ENCODE assay signal across 12 cellular contexts in genomic region chr16:73062640-73063283, GRCh38. TPM values are rescaled to one million over a fixed set of nuclear protein-coding genes. Genes with fewer than 3 reads are reported as not detected.
DNase-seq lines count a peak whose midpoint lies in the region; ATAC-seq, FAIRE-seq and TF ChIP-seq lines count a peak whose summit lies in the region.
"Had no signal": no experiment of that assay in that cellular context is flagged by ENCODE, and none has a peak within 500 bp of the region (broad histone marks: within the 10 kb centered on the region; RNA-seq: fewer than 3 reads in every experiment).

No MANE protein-coding gene starts in this region.

- no TSS peak for BruUV-seq in HepG2 (replicated peaks; lab: Mats Ljungman, UMichigan)

- H3K4me3 ChIP-seq in HepG2 (replicated peaks in 1 of 3; ENCODE audit: insufficient read depth in 1 of 3, low read depth in 2 of 3, low read length in 3 of 3) (no peak overlapping the region), right lobe of liver (no peak overlapping the region), epithelial cell of proximal tubule (ENCODE audit: low read depth, low read length) (peak overlapping the region; percentile 39)
- no peak overlapping the region for H3K4me3 ChIP-seq in CD4-positive, alpha-beta memory T cell (ENCODE audit: low read length in 2 of 2)

- ATAC-seq in HepG2 (no peak), right lobe of liver (no peak)

- no peak for TF ChIP-seq POLR2A in HepG2 (IDR thresholded peaks at IDR 0.05; ENCODE audit: insufficient read depth in 1 of 2, low read depth in 2 of 2, low read length in 2 of 2)
- no peak for TF ChIP-seq POLR2A in right lobe of liver (IDR thresholded peaks at IDR 0.05)

- H3K4me1 Mint-ChIP-seq in neural crest cell: peaks cover 71% of the 10 kb centered on the region
- peaks cover 8 to 14% (median 11%) of the 10 kb centered on the region in 4 donors for H3K4me1 Mint-ChIP-seq in CD4-positive, alpha-beta memory T cell

- intact Hi-C loops in HepG2 (cut with micrococcal nuclease; ENCODE audit: unreplicated experiment): loop anchor here (5.0 kb wide), 1 partner anchor 100 kb away; no protein-coding TSS in a partner anchor
- intact Hi-C loops in right lobe of liver (cut with DNase I): no loop called here
- intact Hi-C loops in CD4-positive, alpha-beta memory T cell (cut with micrococcal nuclease): no loop called here

- H3K4me1 ChIP-seq in HepG2 (ENCODE audit: insufficient read depth, low read length) (peaks cover 57% of the 10 kb centered on the region), right lobe of liver (peaks cover 0 to 42% (median 21%) of the 10 kb centered on the region in 4 donors)
- no peaks in the 10 kb centered on the region for H3K4me1 ChIP-seq in CD4-positive, alpha-beta memory T cell (ENCODE audit: insufficient read depth, low read length)

- H2AFZ ChIP-seq in HepG2 (ENCODE audit: low read length): no peak overlapping the region

- H3K27ac Mint-ChIP-seq in neural crest cell (ENCODE audit: unreplicated experiment): no peak overlapping the region
- H3K27ac Mint-ChIP-seq in CD4-positive, alpha-beta memory T cell: no peak overlapping the region
- H3K27ac Mint-ChIP-seq: immature natural killer cell had no signal

- 87% methylated on average over 38 of the region's 38 CpGs for WGBS in HepG2 (ENCODE audit: low lambda C conversion rate)
- 38% methylated on average over 19 of the region's 38 CpGs for WGBS in right lobe of liver (ENCODE audit: insufficient coverage, low coverage, low lambda C conversion rate, missing lambda C conversion rate)

- no peaks in the 10 kb centered on the region for H3K9me3 Mint-ChIP-seq in neural crest cell
- H3K9me3 Mint-ChIP-seq in CD4-positive, alpha-beta memory T cell: no peaks in the 10 kb centered on the region
- H3K9me3 Mint-ChIP-seq: immature natural killer cell had no signal

- H3K4me3 Mint-ChIP-seq in neural crest cell: peak overlapping the region; percentile 81
- no peak overlapping the region for H3K4me3 Mint-ChIP-seq in CD4-positive, alpha-beta memory T cell

- no peak for DNase-seq in HepG2 (ENCODE audit: low spot score)
- DNase-seq in right lobe of liver: no peak
- DNase-seq in epithelial cell of proximal tubule (ENCODE audit: low read depth): no peak
- peak; percentile 47 for DNase-seq in neural crest cell (ENCODE audit: low read depth, low spot score)
- DNase-seq in SW480 (ENCODE audit: low spot score): no peak
- no peak for DNase-seq in CD4-positive, alpha-beta memory T cell
- DNase-seq in midbrain (lab: John Stamatoyannopoulos, UW): no peak
- no peak for DNase-seq in activated gamma-delta T cell (lab: John Stamatoyannopoulos, UW)
- DNase-seq: activated CD4-positive, CD25-positive, alpha-beta regulatory T cell; immature natural killer cell; NCI-H1436; RPMI8226 had no signal

- peaks cover 56% of the 10 kb centered on the region for H3K27me3 Mint-ChIP-seq in neural crest cell (ENCODE audit: low read depth)
- H3K27me3 Mint-ChIP-seq in CD4-positive, alpha-beta memory T cell: peaks cover 43 to 47% of the 10 kb centered on the region in 2 donors

- POLR2A ChIA-PET in HepG2 (lab: Yijun Ruan, JAX): interaction anchor here (2.3 kb wide), 1 partner anchor 8 kb away, joined by 16 read pairs; no protein-coding TSS in a partner anchor
- POLR2A ChIA-PET in CD4-positive, alpha-beta memory T cell (lab: Charles Lee; ENCODE audit: partially characterized antibody): no interaction called here

- H3K9me3 ChIP-seq in HepG2 (ENCODE audit: low read length) (no peaks in the 10 kb centered on the region), right lobe of liver (no peaks in the 10 kb centered on the region)
- no peaks in the 10 kb centered on the region for H3K9me3 ChIP-seq in CD4-positive, alpha-beta memory T cell (ENCODE audit: control insufficient read depth in 1 of 2, low read length in 2 of 2)

- H3K4me2 ChIP-seq in HepG2 (ENCODE audit: low read depth, low read length): no peak overlapping the region

- no peaks in the 10 kb centered on the region for H3K79me2 ChIP-seq in HepG2 (ENCODE audit: insufficient read depth, low read length)

- no peak overlapping the region for H3K27ac ChIP-seq in HepG2 (ENCODE audit: extremely low read length, insufficient read depth, low read length)
- no peak overlapping the region for H3K27ac ChIP-seq in right lobe of liver
- H3K27ac ChIP-seq in CD4-positive, alpha-beta memory T cell (ENCODE audit: low read depth, low read length): no peak overlapping the region

- no peak overlapping the region for H3K9ac ChIP-seq in HepG2 (ENCODE audit: insufficient read depth, low read depth, low read length)

- no peak for TF ChIP-seq RAD21 in HepG2 (CRISPR knock-in tag; IDR thresholded peaks at IDR 0.05)

- H3K27me3 ChIP-seq in HepG2 (ENCODE audit: control insufficient read depth in 1 of 2, insufficient read depth in 2 of 2, low read length in 2 of 2): peaks cover 0 to 17% of the 10 kb centered on the region in 2 experiments; a peak in 2 of 5 replicates
- H3K27me3 ChIP-seq in right lobe of liver: peaks cover 0 to 32% of the 10 kb centered on the region in 2 donors
- peaks cover 23% of the 10 kb centered on the region for H3K27me3 ChIP-seq in CD4-positive, alpha-beta memory T cell (ENCODE audit: insufficient read depth, low read length)

- H3K36me3 ChIP-seq in HepG2 (replicated peaks in 1 of 2; ENCODE audit: control insufficient read depth in 1 of 2, insufficient read depth in 2 of 2, low read length in 2 of 2): no peaks in the 10 kb centered on the region
- no peaks in the 10 kb centered on the region for H3K36me3 ChIP-seq in right lobe of liver
- no peaks in the 10 kb centered on the region for H3K36me3 ChIP-seq in CD4-positive, alpha-beta memory T cell (ENCODE audit: insufficient read depth, low read length)

- no peak for FAIRE-seq in HepG2 (lab: Jason Lieb, UNC)

- H4K20me1 ChIP-seq in HepG2 (ENCODE audit: insufficient read depth, low read length): no peaks in the 10 kb centered on the region

- in situ Hi-C loops in HepG2 (cut with HindIII; ENCODE audit: extremely low pct_ligation_motif_present, low pct_unique_long_range_greater_than_20kb): loop anchor here (10.0 kb wide), 1 partner anchor 112 kb away; no protein-coding TSS in a partner anchor

- TF ChIP-seq EP300 in HepG2 (IDR thresholded peaks at IDR 0.05; ENCODE audit: low read depth in 2 of 2, low read length in 2 of 2) (no peak), HepG2 (CRISPR knock-in tag; IDR thresholded peaks at IDR 0.05; ENCODE audit: borderline replicate concordance) (no peak)

- H3K36me3 Mint-ChIP-seq in neural crest cell (ENCODE audit: low read depth): no peaks in the 10 kb centered on the region
- H3K36me3 Mint-ChIP-seq in CD4-positive, alpha-beta memory T cell: no peaks in the 10 kb centered on the region
- H3K36me3 Mint-ChIP-seq: immature natural killer cell had no signal

- TF ChIP-seq CTCF in HepG2 (CRISPR knock-in tag; IDR thresholded peaks at IDR 0.05): no peak
- TF ChIP-seq CTCF in right lobe of liver (IDR thresholded peaks at IDR 0.05): no peak
- no peak for TF ChIP-seq CTCF in epithelial cell of proximal tubule (conservative IDR thresholded peaks at IDR 0.05; ENCODE audit: low read depth, low read length)
- TF ChIP-seq CTCF in neural crest cell (conservative IDR thresholded peaks at IDR 0.05): no peak

- CTCF ChIA-PET in HepG2 (lab: Yijun Ruan, JAX; ENCODE audit: low intra/inter-chr PET ratio, low total read pairs): no interaction called here
- CTCF ChIA-PET in CD4-positive, alpha-beta memory T cell (lab: Charles Lee; ENCODE audit: partially characterized antibody): interaction anchor here (0.7 kb wide), 1 partner anchor 903 kb away, joined by 3 read pairs; no protein-coding TSS in a partner anchor

TF ChIP-seq in HepG2, 621 proteins besides CTCF, POLR2A, EP300 and RAD21:
- TF ChIP-seq AGO2 (optimal IDR thresholded peaks at IDR 0.05; ENCODE audit: low read depth, low read length) (peak; percentile 46), RBFOX2 (IDR thresholded peaks at IDR 0.05; ENCODE audit: low read depth, low read length) (0 out of 2 replicates have a peak, but pooled peaks have one; percentile 22), NCOR1 (IDR thresholded peaks at IDR 0.05; ENCODE audit: borderline replicate concordance, low read length) (no peak)

RNA-seq across cellular contexts. Expression of gene ZFHX3, which starts 14.8 kb away (rescaled TPM):
- 6.0 and 12.3 TPM in 2 replicates for total RNA-seq in HepG2 (2016; rRNA removed; fragmentation: Illumina TruSeq; extraction: Trizol)
- 1.8 and 1.9 TPM in 2 replicates for total RNA-seq in HepG2 (2016; cell fraction: cytosol; rRNA removed; fragmentation: Illumina TruSeq; extraction: Trizol; ENCODE audit: low read depth)
- 5.6 and 10.6 TPM in 2 replicates for total RNA-seq in HepG2 (2016; cell fraction: insoluble cytoplasmic fraction; rRNA removed; fragmentation: Illumina TruSeq; extraction: Trizol)
- total RNA-seq in HepG2 (2016; cell fraction: membrane; rRNA removed; fragmentation: Illumina TruSeq; extraction: Trizol): 5.0 and 5.6 TPM in 2 replicates
- total RNA-seq in HepG2 (2016; cell fraction: nucleus; rRNA removed; fragmentation: Illumina TruSeq; extraction: Trizol): 15.3 and 19.7 TPM in 2 replicates
- 5.0 and 5.3 TPM in 2 replicates for polyA plus RNA-seq in HepG2 (2011; rRNA removed)
- 3.5 and 4.2 TPM in 2 replicates for polyA plus RNA-seq in HepG2 (2011; cell fraction: cytosol; rRNA removed)
- polyA plus RNA-seq in HepG2 (2011; cell fraction: nucleus; rRNA removed): 10.2 and 11.2 TPM in 2 replicates
- 12.6 and 14.4 TPM in 2 replicates for polyA plus RNA-seq in HepG2 (2012)
- polyA plus RNA-seq in HepG2 (2016; cell fraction: cytosol; fragmentation: Illumina TruSeq; extraction: Trizol; ENCODE audit: low read depth): 0.31 and 0.36 TPM in 2 replicates
- polyA plus RNA-seq in HepG2 (2016; cell fraction: insoluble cytoplasmic fraction; fragmentation: Illumina TruSeq; extraction: Trizol; ENCODE audit: low read depth): 8.6 and 11.4 TPM in 2 replicates
- polyA plus RNA-seq in HepG2 (2016; cell fraction: membrane; fragmentation: Illumina TruSeq; extraction: Trizol; ENCODE audit: low read depth): 1.0 and 1.4 TPM in 2 replicates
- polyA plus RNA-seq in HepG2 (2016; cell fraction: nucleus; fragmentation: Illumina TruSeq; extraction: Trizol; ENCODE audit: insufficient read depth, low read depth): 16.2 and 17.6 TPM in 2 replicates
- polyA minus RNA-seq in HepG2 (2011; rRNA and poly(A)+ RNA removed; ENCODE audit: low replicate concordance): 12.7 and 18.2 TPM in 2 replicates
- polyA minus RNA-seq in HepG2 (2011; cell fraction: cytosol; rRNA and poly(A)+ RNA removed): 16.9 and 20.7 TPM in 2 replicates
- 23.9 and 27.2 TPM in 2 replicates for polyA minus RNA-seq in HepG2 (2011; cell fraction: nucleus; rRNA and poly(A)+ RNA removed)
- 1 to 10 TPM; 7.1 to 9.4 (median 7.7) TPM for total RNA-seq in right lobe of liver
- total RNA-seq in epithelial cell of proximal tubule: 7.2 and 9.6 TPM in 2 replicates
- 40.1 and 46.0 TPM in 2 replicates for total RNA-seq in neural crest cell
- under 1 TPM; 0.69 to 0.99 TPM for total RNA-seq in CD4-positive, alpha-beta memory T cell
- polyA plus RNA-seq in CD4-positive, alpha-beta memory T cell: under 1 TPM; 0.01 to 0.03 TPM
